Comparison of ENCODE assay signal across 1 cellular context in genomic region chr16:87855852-87856715, GRCh38.
A peak's percentile ranks its signal among the peaks of the same experiment; 100 is the strongest.
TF ChIP-seq lines count a peak whose summit lies in the region.

No MANE protein-coding gene starts in this region.

TF ChIP-seq in K562, 482 proteins besides CTCF, POLR2A, EP300 and RAD21 (continued from another document):
- TF ChIP-seq, protein P1, sequence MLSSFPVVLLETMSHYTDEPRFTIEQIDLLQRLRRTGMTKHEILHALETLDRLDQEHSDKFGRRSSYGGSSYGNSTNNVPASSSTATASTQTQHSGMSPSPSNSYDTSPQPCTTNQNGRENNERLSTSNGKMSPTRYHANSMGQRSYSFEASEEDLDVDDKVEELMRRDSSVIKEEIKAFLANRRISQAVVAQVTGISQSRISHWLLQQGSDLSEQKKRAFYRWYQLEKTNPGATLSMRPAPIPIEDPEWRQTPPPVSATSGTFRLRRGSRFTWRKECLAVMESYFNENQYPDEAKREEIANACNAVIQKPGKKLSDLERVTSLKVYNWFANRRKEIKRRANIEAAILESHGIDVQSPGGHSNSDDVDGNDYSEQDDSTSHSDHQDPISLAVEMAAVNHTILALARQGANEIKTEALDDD (IDR thresholded peaks at IDR 0.05), result no peak
- TF ChIP-seq RBFOX2 (IDR thresholded peaks at IDR 0.05; ENCODE audit: low read depth, low read length) (peak; percentile 65), SIN3A (IDR thresholded peaks at IDR 0.05; ENCODE audit: borderline replicate concordance in 2 of 2, control insufficient read depth in 1 of 2, low read depth in 2 of 2, low read length in 2 of 2) (no peak), ELF1 (tag; IDR thresholded peaks at IDR 0.05) (no peak), TCF7 (IDR thresholded peaks at IDR 0.05; ENCODE audit: borderline replicate concordance) (no peak), DIDO1 (tag; IDR thresholded peaks at IDR 0.05; ENCODE audit: low read depth) (no peak), FOS (IDR thresholded peaks at IDR 0.05; ENCODE audit: extremely low read depth, insufficient read length) (no peak), NCOA4 (IDR thresholded peaks at IDR 0.05; ENCODE audit: partially characterized antibody) (no peak), ADNP (tag; IDR thresholded peaks at IDR 0.05) (no peak), NRF1 (conservative IDR thresholded peaks at IDR 0.05 in 1 of 2, IDR thresholded peaks at IDR 0.05 in 1 of 2) (peak in 1 of 2 experiments; percentile 21; a peak in 2 of 4 replicates), SMC3 (conservative IDR thresholded peaks at IDR 0.05; ENCODE audit: insufficient read depth, low read depth, low read length) (no peak), AFF1 (IDR thresholded peaks at IDR 0.05; ENCODE audit: low read depth in 1 of 2, partially characterized antibody in 2 of 2) (no peak), POLR2AphosphoS5 (IDR thresholded peaks at IDR 0.05; ENCODE audit: control insufficient read depth, insufficient read depth, low read depth, low read length) (no peak), CTBP1 (IDR thresholded peaks at IDR 0.05; ENCODE audit: borderline replicate concordance) (peak; percentile 38; the same call in 1 of the 2 replicates), SREBF1 (IDR thresholded peaks at IDR 0.05; ENCODE audit: borderline replicate concordance, low read depth, low read length) (no peak), NR2C1 (IDR thresholded peaks at IDR 0.05) (no peak), NR2C1 (tag; IDR thresholded peaks at IDR 0.05) (no peak), ZNF263 (CRISPR knock-in tag; IDR thresholded peaks at IDR 0.05; ENCODE audit: borderline replicate concordance) (peak; percentile 59; the same call in 1 of the 2 replicates), PHTF2 (CRISPR knock-in tag; IDR thresholded peaks at IDR 0.05) (no peak), CREB5 (CRISPR knock-in tag; IDR thresholded peaks at IDR 0.05) (no peak), KLF16 (IDR thresholded peaks at IDR 0.05) (no peak), MYBL2 (IDR thresholded peaks at IDR 0.05; ENCODE audit: low read depth) (no peak), MYBL2 (CRISPR knock-in tag; IDR thresholded peaks at IDR 0.05; ENCODE audit: borderline replicate concordance) (no peak), ZNF592 (IDR thresholded peaks at IDR 0.05) (peak; percentile 67; the same call in 1 of the 2 replicates), JUN (IDR thresholded peaks at IDR 0.05; ENCODE audit: borderline replicate concordance, low read depth, low read length) (no peak), JUN (CRISPR knock-in tag; IDR thresholded peaks at IDR 0.05; ENCODE audit: borderline replicate concordance) (no peak), ZNF766 (CRISPR knock-in tag; conservative IDR thresholded peaks at IDR 0.05) (no peak), KAT2B (IDR thresholded peaks at IDR 0.05; ENCODE audit: low read depth, low read length) (no peak), RNF2 (IDR thresholded peaks at IDR 0.05) (no peak), ZNF551 (CRISPR knock-in tag; IDR thresholded peaks at IDR 0.05) (no peak)
- TF ChIP-seq, protein P2, sequence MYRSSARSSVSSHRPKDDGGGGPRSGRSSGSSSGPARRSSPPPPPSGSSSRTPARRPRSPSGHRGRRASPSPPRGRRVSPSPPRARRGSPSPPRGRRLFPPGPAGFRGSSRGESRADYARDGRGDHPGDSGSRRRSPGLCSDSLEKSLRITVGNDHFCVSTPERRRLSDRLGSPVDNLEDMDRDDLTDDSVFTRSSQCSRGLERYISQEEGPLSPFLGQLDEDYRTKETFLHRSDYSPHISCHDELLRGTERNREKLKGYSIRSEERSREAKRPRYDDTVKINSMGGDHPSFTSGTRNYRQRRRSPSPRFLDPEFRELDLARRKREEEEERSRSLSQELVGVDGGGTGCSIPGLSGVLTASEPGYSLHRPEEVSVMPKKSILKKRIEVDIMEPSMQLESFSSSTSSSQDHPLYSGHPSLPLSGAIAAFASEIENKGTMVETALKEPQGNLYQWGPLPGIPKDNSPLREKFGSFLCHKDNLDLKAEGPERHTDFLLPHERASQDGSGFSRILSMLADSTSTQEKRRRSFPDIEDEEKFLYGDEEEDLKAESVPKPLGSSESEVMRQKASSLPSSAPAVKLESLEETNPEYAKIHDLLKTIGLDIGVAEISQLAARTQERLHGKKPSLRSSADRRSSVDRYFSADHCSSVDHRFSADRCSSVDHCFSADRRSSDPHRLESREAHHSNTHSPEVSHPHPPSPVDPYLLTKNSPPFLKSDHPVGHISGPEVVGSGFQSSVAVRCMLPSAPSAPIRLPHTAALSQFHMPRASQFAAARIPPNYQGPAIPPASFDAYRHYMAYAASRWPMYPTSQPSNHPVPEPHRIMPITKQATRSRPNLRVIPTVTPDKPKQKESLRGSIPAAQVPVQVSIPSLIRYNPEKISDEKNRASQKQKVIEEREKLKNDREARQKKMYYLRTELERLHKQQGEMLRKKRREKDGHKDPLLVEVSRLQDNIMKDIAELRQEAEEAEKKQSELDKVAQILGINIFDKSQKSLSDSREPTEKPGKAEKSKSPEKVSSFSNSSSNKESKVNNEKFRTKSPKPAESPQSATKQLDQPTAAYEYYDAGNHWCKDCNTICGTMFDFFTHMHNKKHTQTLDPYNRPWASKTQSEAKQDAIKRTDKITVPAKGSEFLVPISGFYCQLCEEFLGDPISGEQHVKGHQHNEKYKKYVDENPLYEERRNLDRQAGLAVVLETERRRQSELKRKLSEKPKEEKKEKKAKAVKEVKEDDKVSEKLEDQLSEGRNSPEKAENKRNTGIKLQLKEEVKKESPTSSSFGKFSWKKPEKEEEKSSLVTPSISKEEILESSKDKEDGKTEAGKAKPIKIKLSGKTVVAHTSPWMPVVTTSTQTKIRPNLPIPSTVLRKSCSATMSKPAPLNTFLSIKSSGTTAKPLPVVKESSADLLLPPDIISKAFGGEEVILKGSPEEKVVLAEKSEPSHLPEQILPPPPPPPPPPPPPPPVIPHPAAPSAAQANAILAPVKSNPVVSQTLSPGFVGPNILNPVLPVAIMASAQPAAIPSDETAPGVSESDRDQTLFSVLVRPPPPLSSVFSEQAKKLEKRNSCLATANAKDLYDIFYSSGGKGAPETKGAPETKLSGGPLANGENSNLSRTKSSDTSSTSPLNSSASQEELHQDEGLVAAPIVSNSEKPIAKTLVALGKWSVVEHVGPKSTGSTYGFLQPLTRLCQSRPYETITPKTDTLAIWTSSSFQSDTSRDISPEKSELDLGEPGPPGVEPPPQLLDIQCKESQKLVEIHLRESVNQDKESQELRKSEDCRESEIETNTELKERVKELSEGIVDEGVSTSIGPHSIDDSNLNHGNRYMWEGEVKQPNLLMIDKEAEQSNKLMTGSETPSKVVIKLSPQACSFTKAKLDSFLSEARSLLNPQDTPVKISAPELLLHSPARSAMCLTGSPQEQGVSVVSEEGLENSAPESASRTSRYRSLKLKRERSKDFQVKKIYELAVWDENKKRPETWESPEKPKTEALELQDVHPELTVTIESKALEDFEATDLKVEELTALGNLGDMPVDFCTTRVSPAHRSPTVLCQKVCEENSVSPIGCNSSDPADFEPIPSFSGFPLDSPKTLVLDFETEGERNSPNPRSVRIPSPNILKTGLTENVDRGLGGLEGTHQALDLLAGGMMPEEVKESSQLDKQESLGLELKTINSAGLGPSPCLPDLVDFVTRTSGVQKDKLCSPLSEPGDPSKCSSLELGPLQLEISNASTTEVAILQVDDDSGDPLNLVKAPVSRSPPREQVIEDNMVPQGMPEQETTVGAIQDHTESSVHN (IDR thresholded peaks at IDR 0.05; ENCODE audit: borderline replicate concordance in 1 of 2, low read depth in 1 of 2), result no peak
- TF ChIP-seq, protein P3, sequence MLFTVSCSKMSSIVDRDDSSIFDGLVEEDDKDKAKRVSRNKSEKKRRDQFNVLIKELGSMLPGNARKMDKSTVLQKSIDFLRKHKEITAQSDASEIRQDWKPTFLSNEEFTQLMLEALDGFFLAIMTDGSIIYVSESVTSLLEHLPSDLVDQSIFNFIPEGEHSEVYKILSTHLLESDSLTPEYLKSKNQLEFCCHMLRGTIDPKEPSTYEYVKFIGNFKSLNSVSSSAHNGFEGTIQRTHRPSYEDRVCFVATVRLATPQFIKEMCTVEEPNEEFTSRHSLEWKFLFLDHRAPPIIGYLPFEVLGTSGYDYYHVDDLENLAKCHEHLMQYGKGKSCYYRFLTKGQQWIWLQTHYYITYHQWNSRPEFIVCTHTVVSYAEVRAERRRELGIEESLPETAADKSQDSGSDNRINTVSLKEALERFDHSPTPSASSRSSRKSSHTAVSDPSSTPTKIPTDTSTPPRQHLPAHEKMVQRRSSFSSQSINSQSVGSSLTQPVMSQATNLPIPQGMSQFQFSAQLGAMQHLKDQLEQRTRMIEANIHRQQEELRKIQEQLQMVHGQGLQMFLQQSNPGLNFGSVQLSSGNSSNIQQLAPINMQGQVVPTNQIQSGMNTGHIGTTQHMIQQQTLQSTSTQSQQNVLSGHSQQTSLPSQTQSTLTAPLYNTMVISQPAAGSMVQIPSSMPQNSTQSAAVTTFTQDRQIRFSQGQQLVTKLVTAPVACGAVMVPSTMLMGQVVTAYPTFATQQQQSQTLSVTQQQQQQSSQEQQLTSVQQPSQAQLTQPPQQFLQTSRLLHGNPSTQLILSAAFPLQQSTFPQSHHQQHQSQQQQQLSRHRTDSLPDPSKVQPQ (CRISPR knock-in tag; IDR thresholded peaks at IDR 0.05; ENCODE audit: borderline replicate concordance), result no peak
TF ChIP-seq in K562: peak in this region for 14.
